In genomic region chr1:100352267-100353072, GRCh38 we compare ENCODE assay signal across 8 cellular contexts. TPM values are rescaled to one million over a fixed set of nuclear protein-coding genes. Genes with fewer than 3 reads are reported as not detected.
DNase-seq lines count a peak whose midpoint lies in the region; ATAC-seq and TF ChIP-seq lines count a peak whose summit lies in the region.

Gene CDC14A, plus strand, starts transcription at chr1:100352506. Its CDS starts 449 bp downstream, at chr1:100352955.

- POLR2A ChIA-PET in activated CD4-positive, alpha-beta memory T cell treated with anti-CD3 and anti-CD28 coated beads, Interleukin-2, amount 10 ng/mL, durations not matched to agents 7 days and 5 days (lab: Charles Lee) = interaction anchor here (0.8 to 6.3 kb wide), 44 partner anchors 10 to 544 kb away, joined by 3 to 96 read pairs (median 6); partner anchors contain the start of genes DBT, RTCA, SASS6 and SLC30A7

- peak; percentile 82 to 94 (median 84) for DNase-seq in CD4-positive, CD25-positive, alpha-beta regulatory T cell
- peak; percentile 98 for DNase-seq in NCI-H82 (lab: John Stamatoyannopoulos, UW)
- peak; percentile 90 for DNase-seq in activated CD4-positive, alpha-beta memory T cell treated with anti-CD3 and anti-CD28 coated beads, Interleukin-2, amount 10 ng/mL, durations not matched to agents 7 days and 5 days
- peak; percentile 97 for DNase-seq in ecto neural progenitor cell (ENCODE audit: low spot score)
- peak; percentile 93 for DNase-seq in lower lobe of right lung
- peak; percentile 57 to 87 (median 71) for DNase-seq in stimulated activated CD4-positive, alpha-beta T cell treated with anti-CD3 and anti-CD28 coated beads, TNF-alpha, amount 100 ng/mL, for 24 hours (ENCODE audit: low read depth in 3 of 3)

- H3K36me3 Mint-ChIP-seq in CD4-positive, CD25-positive, alpha-beta regulatory T cell = peaks cover 25% of the 10 kb centered on the region
- peaks cover 42% of the 10 kb centered on the region for H3K36me3 Mint-ChIP-seq in activated CD4-positive, alpha-beta memory T cell treated with anti-CD3 and anti-CD28 coated beads, Interleukin-2, amount 10 ng/mL, durations not matched to agents 7 days and 5 days (ENCODE audit: low read depth)

- ATAC-seq in CD4-positive, CD25-positive, alpha-beta regulatory T cell (ENCODE audit: low read depth in 2 of 2) = peak; percentile 67
- peak; percentile 67 for ATAC-seq in GM19397 (IDR thresholded peaks at IDR 0.05; ENCODE audit: unreplicated experiment)
- peak; percentile 65 for ATAC-seq in HG03571 (IDR thresholded peaks at IDR 0.05; ENCODE audit: unreplicated experiment)
- peak; percentile 92 to 94 for ATAC-seq in lower lobe of right lung

- no peaks in the 10 kb centered on the region for H3K27me3 ChIP-seq in CD4-positive, CD25-positive, alpha-beta regulatory T cell (ENCODE audit: control insufficient read depth, insufficient read depth, low read length)
- no peaks in the 10 kb centered on the region for H3K27me3 ChIP-seq in lower lobe of right lung (ENCODE audit: low read depth)

- CTCF ChIA-PET in activated CD4-positive, alpha-beta memory T cell treated with anti-CD3 and anti-CD28 coated beads, Interleukin-2, amount 10 ng/mL, durations not matched to agents 7 days and 5 days (lab: Charles Lee) = interaction anchor here (0.5 to 9.3 kb wide), 14 partner anchors 14 to 543 kb away, joined by 3 to 114 read pairs (median 4); partner anchors contain the start of gene RTCA

- peak within 1 kb of the TSS; percentile 98 to 100 (median 100) for H3K4me3 Mint-ChIP-seq in CD4-positive, CD25-positive, alpha-beta regulatory T cell
- peak within 1 kb of the TSS; percentile 90 for H3K4me3 Mint-ChIP-seq in activated CD4-positive, alpha-beta memory T cell treated with anti-CD3 and anti-CD28 coated beads, Interleukin-2, amount 10 ng/mL, durations not matched to agents 7 days and 5 days

- peaks cover 14% of the 10 kb centered on the region for H3K36me3 ChIP-seq in CD4-positive, CD25-positive, alpha-beta regulatory T cell (ENCODE audit: control insufficient read depth, insufficient read depth, low read length)
- no peaks in the 10 kb centered on the region for H3K36me3 ChIP-seq in lower lobe of right lung

- intact Hi-C loops in lower lobe of right lung (cut with DNase I) = no loop called here

- H3K4me3 ChIP-seq in CD4-positive, CD25-positive, alpha-beta regulatory T cell (ENCODE audit: low read depth, low read length) = peak within 1 kb of the TSS; percentile 99
- peak within 1 kb of the TSS; percentile 77 for H3K4me3 ChIP-seq in lower lobe of right lung

- H3K27me3 Mint-ChIP-seq in CD4-positive, CD25-positive, alpha-beta regulatory T cell = peaks cover 10% of the 10 kb centered on the region
- H3K27me3 Mint-ChIP-seq in activated CD4-positive, alpha-beta memory T cell treated with anti-CD3 and anti-CD28 coated beads, Interleukin-2, amount 10 ng/mL, durations not matched to agents 7 days and 5 days = no peaks in the 10 kb centered on the region

- peaks cover 45% of the 10 kb centered on the region for H3K4me1 ChIP-seq in CD4-positive, CD25-positive, alpha-beta regulatory T cell (ENCODE audit: control insufficient read depth, insufficient read depth, low read length, poor library complexity, severe bottlenecking)
- peaks cover 30% of the 10 kb centered on the region for H3K4me1 ChIP-seq in lower lobe of right lung

- H3K4me1 Mint-ChIP-seq in CD4-positive, CD25-positive, alpha-beta regulatory T cell = peaks cover 10 to 49% (median 43%) of the 10 kb centered on the region in 4 donors
- peaks cover 38% of the 10 kb centered on the region for H3K4me1 Mint-ChIP-seq in activated CD4-positive, alpha-beta memory T cell treated with anti-CD3 and anti-CD28 coated beads, Interleukin-2, amount 10 ng/mL, durations not matched to agents 7 days and 5 days

- no peaks in the 10 kb centered on the region for H3K9me3 ChIP-seq in CD4-positive, CD25-positive, alpha-beta regulatory T cell (ENCODE audit: control insufficient read depth in 2 of 2, low read length in 2 of 2)
- no peaks in the 10 kb centered on the region for H3K9me3 ChIP-seq in lower lobe of right lung

- H3K27ac Mint-ChIP-seq in CD4-positive, CD25-positive, alpha-beta regulatory T cell = peak within 1 kb of the TSS; percentile 95 to 99 (median 99)
- H3K27ac Mint-ChIP-seq in activated CD4-positive, alpha-beta memory T cell treated with anti-CD3 and anti-CD28 coated beads, Interleukin-2, amount 10 ng/mL, durations not matched to agents 7 days and 5 days = peak within 1 kb of the TSS; percentile 96

- peaks cover 0 to 5% (median 0%) of the 10 kb centered on the region in 7 donors for H3K9me3 Mint-ChIP-seq in CD4-positive, CD25-positive, alpha-beta regulatory T cell
- H3K9me3 Mint-ChIP-seq in activated CD4-positive, alpha-beta memory T cell treated with anti-CD3 and anti-CD28 coated beads, Interleukin-2, amount 10 ng/mL, durations not matched to agents 7 days and 5 days = no peaks in the 10 kb centered on the region

- peak within 1 kb of the TSS; percentile 95 for H3K27ac ChIP-seq in CD4-positive, CD25-positive, alpha-beta regulatory T cell (ENCODE audit: insufficient read depth, low read length, poor library complexity, severe bottlenecking)
- peak within 1 kb of the TSS; percentile 85 for H3K27ac ChIP-seq in lower lobe of right lung

- no peak for TF ChIP-seq CTCF in lower lobe of right lung (IDR thresholded peaks at IDR 0.05)

RNA-seq across cellular contexts. Expression of gene CDC14A, which starts in this region (rescaled TPM):
- 155 TPM for total RNA-seq in CD4-positive, CD25-positive, alpha-beta regulatory T cell
- polyA plus RNA-seq in CD4-positive, CD25-positive, alpha-beta regulatory T cell = 10 to 100 TPM; 33.8 to 40.2 (median 36.3) TPM
- total RNA-seq in activated CD4-positive, alpha-beta memory T cell treated with anti-CD3 and anti-CD28 coated beads, Interleukin-2, amount 10 ng/mL, durations not matched to agents 7 days and 5 days = 10 to 100 TPM; 41.8 to 44.9 TPM
- total RNA-seq in lower lobe of right lung = 17.8 TPM

Comparison
In these comparisons a context has a peak if more than half of its experiments do, and no peak if none do; other contexts are left out.
1. Peak in every context shown above with its lines: DNase-seq, ATAC-seq, H3K4me3 ChIP-seq and H3K27ac ChIP-seq.